31 cellular contexts compared by ENCODE assay signal in genomic region chr18:75031717-75032317, GRCh38.
"Had no signal": no experiment of that assay in that cellular context is flagged by ENCODE, and none has a peak within 500 bp of the region (broad histone marks: within the 10 kb centered on the region; RNA-seq: fewer than 3 reads in every experiment).

No MANE protein-coding gene starts in this region.

- H3K27me3 ChIP-seq: neural progenitor cell, sigmoid colon, thyroid gland, upper lobe of left lung had no signal

- H3K9ac ChIP-seq: neural progenitor cell, parathyroid adenoma had no signal

- H3K36me3 ChIP-seq: neural progenitor cell, sigmoid colon, thyroid gland, upper lobe of left lung, WERI-Rb-1 had no signal

- H3K9me3 Mint-ChIP-seq: dendritic cell treated with granulocyte-macrophage colony-stimulating factor and Interleukin-4, amounts not matched to agents 40 ng/mL and 50 ng/mL, for 4 days; natural killer cell; neural progenitor cell; stimulated activated memory B cell treated with anti-CD40 and anti-IgM and Interleukin-4, amounts not matched to agents 10 μg/mL and 1 μg/mL and 100 μg/mL, for 72 hours had no signal

- DNase-seq: activated CD4-positive, alpha-beta memory T cell treated with anti-CD3 and anti-CD28 coated beads for 36 hours; activated CD4-positive, alpha-beta T cell treated with anti-CD3 and anti-CD28 coated beads, Interleukin-2, amount 10 ng/mL, durations not matched to agents 24 days and 14 days; activated CD8-positive, alpha-beta memory T cell treated with anti-CD3 and anti-CD28 coated beads, Interleukin-2, amount 50 U/mL, for 4 hours; activated gamma-delta T cell; activated naive CD4-positive, alpha-beta T cell treated with anti-CD3 and anti-CD28 coated beads, Interleukin-2, amount 10 ng/mL, durations not matched to agents 7 days and 5 days; activated naive CD8-positive, alpha-beta T cell treated with anti-CD3 and anti-CD28 coated beads, Interleukin-2, amount 10 ng/mL, durations not matched to agents 7 days and 5 days; activated T-cell treated with anti-CD3 and anti-CD28 coated beads, Interleukin-2, amount 50 U/mL, for 1 hour; amniotic stem cell; caudate nucleus; foreskin melanocyte; kidney glomerular epithelial cell; mesendoderm; natural killer cell; occipital lobe; psoas muscle; sigmoid colon; small intestine; stimulated activated CD4-positive, alpha-beta T cell treated with anti-CD3 and anti-CD28 coated beads, Interleukin-4, amount 100 ng/mL, for 24 hours; stimulated activated CD8-positive, alpha-beta memory T cell treated with anti-CD3 and anti-CD28 coated beads, Interleukin-4, amount 100 ng/mL, for 48 hours; stimulated activated naive CD8-positive, alpha-beta T cell treated with anti-CD3 and anti-CD28 coated beads, Interleukin-15, amount 100 ng/mL, for 72 hours; substantia nigra; T-helper 9 cell; thyroid gland; upper lobe of left lung; WERI-Rb-1 had no signal

- H3K4me3 ChIP-seq: lung, neural progenitor cell, psoas muscle, sigmoid colon, thyroid gland, upper lobe of left lung had no signal

- H3K4me1 Mint-ChIP-seq: neural progenitor cell; stimulated activated memory B cell treated with anti-CD40 and anti-IgM and Interleukin-4, amounts not matched to agents 10 μg/mL and 1 μg/mL and 100 μg/mL, for 72 hours had no signal

- H3K4me1 ChIP-seq: neural progenitor cell, parathyroid adenoma, psoas muscle, thyroid gland had no signal

- H3K27ac ChIP-seq: epithelial cell of prostate, neural progenitor cell, parathyroid adenoma, psoas muscle, thyroid gland, upper lobe of left lung, WERI-Rb-1 had no signal

- H3K36me3 Mint-ChIP-seq: natural killer cell, neural progenitor cell had no signal

- H3K4me3 Mint-ChIP-seq: activated CD4-positive, alpha-beta memory T cell treated with anti-CD3 and anti-CD28 coated beads for 36 hours; activated CD4-positive, alpha-beta T cell treated with anti-CD3 and anti-CD28 coated beads, Interleukin-2, amount 10 ng/mL, durations not matched to agents 24 days and 14 days; activated naive CD4-positive, alpha-beta T cell treated with anti-CD3 and anti-CD28 coated beads, Interleukin-2, amount 10 ng/mL, durations not matched to agents 7 days and 5 days; activated naive CD8-positive, alpha-beta T cell treated with anti-CD3 and anti-CD28 coated beads, Interleukin-2, amount 10 ng/mL, durations not matched to agents 7 days and 5 days; dendritic cell treated with granulocyte-macrophage colony-stimulating factor and Interleukin-4, amounts not matched to agents 40 ng/mL and 50 ng/mL, for 4 days; natural killer cell; neural progenitor cell; stimulated activated memory B cell treated with anti-CD40 and anti-IgM and Interleukin-4, amounts not matched to agents 10 μg/mL and 1 μg/mL and 100 μg/mL, for 72 hours; stimulated activated naive CD8-positive, alpha-beta T cell treated with anti-CD3 and anti-CD28 coated beads, Interleukin-15, amount 100 ng/mL, for 72 hours had no signal

- H3K9me3 ChIP-seq: psoas muscle, sigmoid colon, thyroid gland, upper lobe of left lung had no signal

- H3K27ac Mint-ChIP-seq: activated CD4-positive, alpha-beta memory T cell treated with anti-CD3 and anti-CD28 coated beads for 36 hours; activated CD4-positive, alpha-beta T cell treated with anti-CD3 and anti-CD28 coated beads, Interleukin-2, amount 10 ng/mL, durations not matched to agents 24 days and 14 days; activated naive CD4-positive, alpha-beta T cell treated with anti-CD3 and anti-CD28 coated beads, Interleukin-2, amount 10 ng/mL, durations not matched to agents 7 days and 5 days; activated naive CD8-positive, alpha-beta T cell treated with anti-CD3 and anti-CD28 coated beads, Interleukin-2, amount 10 ng/mL, durations not matched to agents 7 days and 5 days; dendritic cell treated with granulocyte-macrophage colony-stimulating factor and Interleukin-4, amounts not matched to agents 40 ng/mL and 50 ng/mL, for 4 days; natural killer cell; neural progenitor cell; stimulated activated memory B cell treated with anti-CD40 and anti-IgM and Interleukin-4, amounts not matched to agents 10 μg/mL and 1 μg/mL and 100 μg/mL, for 72 hours; stimulated activated naive CD8-positive, alpha-beta T cell treated with anti-CD3 and anti-CD28 coated beads, Interleukin-15, amount 100 ng/mL, for 72 hours had no signal

- H3K27me3 Mint-ChIP-seq: activated CD4-positive, alpha-beta memory T cell treated with anti-CD3 and anti-CD28 coated beads for 36 hours; activated CD4-positive, alpha-beta T cell treated with anti-CD3 and anti-CD28 coated beads, Interleukin-2, amount 10 ng/mL, durations not matched to agents 24 days and 14 days; activated naive CD4-positive, alpha-beta T cell treated with anti-CD3 and anti-CD28 coated beads, Interleukin-2, amount 10 ng/mL, durations not matched to agents 7 days and 5 days; activated naive CD8-positive, alpha-beta T cell treated with anti-CD3 and anti-CD28 coated beads, Interleukin-2, amount 10 ng/mL, durations not matched to agents 7 days and 5 days; dendritic cell treated with granulocyte-macrophage colony-stimulating factor and Interleukin-4, amounts not matched to agents 40 ng/mL and 50 ng/mL, for 4 days; stimulated activated memory B cell treated with anti-CD40 and anti-IgM and Interleukin-4, amounts not matched to agents 10 μg/mL and 1 μg/mL and 100 μg/mL, for 72 hours; stimulated activated naive CD8-positive, alpha-beta T cell treated with anti-CD3 and anti-CD28 coated beads, Interleukin-15, amount 100 ng/mL, for 72 hours had no signal
